16 cellular contexts compared by ENCODE assay signal in genomic region chr17:66583112-66583748, GRCh38.
DNase-seq lines count a peak whose midpoint lies in the region; ATAC-seq, FAIRE-seq and TF ChIP-seq lines count a peak whose summit lies in the region.
"Had no signal": no experiment of that assay in that cellular context is flagged by ENCODE, and none has a peak within 500 bp of the region (broad histone marks: within the 10 kb centered on the region; RNA-seq: fewer than 3 reads in every experiment).

No MANE protein-coding gene starts in this region.

- H3K4me3 ChIP-seq in BLaER1 treated with 17β-estradiol and CSF1 and Interleukin-3, amounts not matched to agents 10 nM and 100 nM = no peak overlapping the region
- H3K4me3 ChIP-seq in kidney (ENCODE audit: low read length in 2 of 2) = no peak overlapping the region
- no peak overlapping the region for H3K4me3 ChIP-seq in brain microvascular endothelial cell (ENCODE audit: low read depth, low read length)
- H3K4me3 ChIP-seq: HAP-1, PC-9 had no signal

- peaks cover 3% of the 10 kb centered on the region for H3K36me3 Mint-ChIP-seq in osteocyte (ENCODE audit: unreplicated experiment)

- peaks cover 11 to 47% (median 20%) of the 10 kb centered on the region in 10 experiments for H3K4me1 ChIP-seq in BLaER1 treated with 17β-estradiol and CSF1 and Interleukin-3, amounts not matched to agents 10 nM and 100 nM
- peaks cover 42 to 52% of the 10 kb centered on the region in 2 donors for H3K4me1 ChIP-seq in kidney (ENCODE audit: control insufficient read depth in 1 of 2, insufficient read depth in 1 of 2, low read depth in 1 of 2, low read length in 2 of 2)
- H3K4me1 ChIP-seq: HAP-1 had no signal

- H3K4me1 Mint-ChIP-seq in osteocyte (ENCODE audit: unreplicated experiment) = peaks cover 64% of the 10 kb centered on the region

- in situ Hi-C loops in brain microvascular endothelial cell (cut with HindIII; ENCODE audit: low pct_ligation_motif_present, low sequenced_read_pairs) = no loop called here

- H3K27ac ChIP-seq in BLaER1 treated with 17β-estradiol and CSF1 and Interleukin-3, amounts not matched to agents 10 nM and 100 nM = no peak overlapping the region
- H3K27ac ChIP-seq in kidney (ENCODE audit: low read depth in 2 of 2, low read length in 2 of 2) = no peak overlapping the region
- H3K27ac ChIP-seq in brain microvascular endothelial cell = no peak overlapping the region
- H3K27ac ChIP-seq: PC-9 had no signal

- H3K4me3 Mint-ChIP-seq in osteocyte (ENCODE audit: unreplicated experiment) = no peak overlapping the region

- peaks cover 0 to 40% (median 0%) of the 10 kb centered on the region in 11 experiments; a peak in 5 of 22 replicates for H3K36me3 ChIP-seq in BLaER1 treated with 17β-estradiol and CSF1 and Interleukin-3, amounts not matched to agents 10 nM and 100 nM
- H3K36me3 ChIP-seq in kidney (ENCODE audit: control insufficient read depth in 1 of 2, insufficient read depth in 2 of 2, low read length in 2 of 2) = no peaks in the 10 kb centered on the region
- H3K36me3 ChIP-seq in brain microvascular endothelial cell (replicated peaks) = no peaks in the 10 kb centered on the region
- H3K36me3 ChIP-seq: HAP-1 had no signal

- H3K27me3 ChIP-seq in BLaER1 treated with 17β-estradiol and CSF1 and Interleukin-3, amounts not matched to agents 10 nM and 100 nM = no peaks in the 10 kb centered on the region
- no peaks in the 10 kb centered on the region for H3K27me3 ChIP-seq in brain microvascular endothelial cell (replicated peaks)

- peak; percentile 19 for DNase-seq in DMS53 treated with DMSO at 0.1 percent for 48 hours (lab: John Stamatoyannopoulos, UW; ENCODE audit: unreplicated experiment)
- no peak for DNase-seq in kidney
- DNase-seq in osteocyte (ENCODE audit: extremely low spot score, unreplicated experiment) = no peak
- DNase-seq in brain microvascular endothelial cell = no peak
- DNase-seq in AML-193 (lab: John Stamatoyannopoulos, UW) = no peak
- no peak for DNase-seq in HEK293T (ENCODE audit: extremely low spot score)
- DNase-seq: DMS153, NCI-H1105 treated with DMSO at 0.1 percent for 48 hours, NCI-H1694 treated with DMSO at 0.1 percent for 48 hours, NCI-H2107, NCI-H2227 treated with DMSO at 0.1 percent for 48 hours, NCI-H524, PC-9 had no signal

- no peak for ATAC-seq in activated CD4-positive, CD25-positive, alpha-beta regulatory T cell treated with anti-CD3 and anti-CD28 coated beads, Interleukin-2, amount 50 U/mL, for 24 hours

- peak overlapping the region in 6 of 11 experiments; percentile 9 to 50 (median 34); a peak in 10 of 22 replicates for H3K4me2 ChIP-seq in BLaER1 treated with 17β-estradiol and CSF1 and Interleukin-3, amounts not matched to agents 10 nM and 100 nM
- H3K4me2 ChIP-seq: PC-9 had no signal

- POLR2A ChIA-PET in HEK293T (lab: Yijun Ruan, JAX) = no interaction called here

- H4K20me1 ChIP-seq in BLaER1 treated with 17β-estradiol and CSF1 and Interleukin-3, amounts not matched to agents 10 nM and 100 nM = peaks cover 0 to 89% (median 0%) of the 10 kb centered on the region in 11 experiments; a peak in 4 of 22 replicates

- peaks cover 7 to 18% (median 12%) of the 10 kb centered on the region in 11 experiments; a peak in 17 of 22 replicates for H3K9me3 ChIP-seq in BLaER1 treated with 17β-estradiol and CSF1 and Interleukin-3, amounts not matched to agents 10 nM and 100 nM (replicated peaks in 1 of 11)
- H3K9me3 ChIP-seq in kidney (ENCODE audit: control insufficient read depth in 1 of 2, low read length in 2 of 2) = no peaks in the 10 kb centered on the region
- H3K9me3 ChIP-seq: HAP-1 had no signal

- intact Hi-C loops in kidney (cut with DNase I) = no loop called here

- H3K27me3 Mint-ChIP-seq in osteocyte (ENCODE audit: unreplicated experiment) = no peaks in the 10 kb centered on the region

- CTCF ChIA-PET in HEK293T (lab: Yijun Ruan, JAX) = no interaction called here

- TF ChIP-seq CTCF in kidney (IDR thresholded peaks at IDR 0.05; ENCODE audit: borderline replicate concordance, extremely low read depth, insufficient read depth) = no peak
- TF ChIP-seq CTCF in osteocyte (IDR thresholded peaks at IDR 0.05) = no peak
- TF ChIP-seq CTCF in brain microvascular endothelial cell (IDR thresholded peaks at IDR 0.05; ENCODE audit: low read depth, low read length, missing control alignments) = no peak

- FAIRE-seq in kidney (lab: Jason Lieb, UNC) = peak; percentile 68

- H3K9me3 Mint-ChIP-seq in osteocyte (ENCODE audit: unreplicated experiment) = peaks cover 4% of the 10 kb centered on the region

- H3K9ac ChIP-seq in BLaER1 treated with 17β-estradiol and CSF1 and Interleukin-3, amounts not matched to agents 10 nM and 100 nM = no peak overlapping the region
- peak overlapping the region in 1 of 2 donors; percentile 24 for H3K9ac ChIP-seq in kidney (ENCODE audit: low read length in 2 of 2)

- peak overlapping the region; percentile 54 for H3K27ac Mint-ChIP-seq in osteocyte (ENCODE audit: unreplicated experiment)

TF ChIP-seq in HEK293T, 16 proteins besides CTCF, POLR2A, EP300 and RAD21:
- TF ChIP-seq ZNF384 (IDR thresholded peaks at IDR 0.05) = no peak
- no peak for TF ChIP-seq FOXA1 (IDR thresholded peaks at IDR 0.05)
- no peak for TF ChIP-seq L3MBTL2 (conservative IDR thresholded peaks at IDR 0.05)
- TF ChIP-seq NFRKB (IDR thresholded peaks at IDR 0.05) = no peak
- TF ChIP-seq BHLHE40 (IDR thresholded peaks at IDR 0.05; ENCODE audit: borderline replicate concordance) = no peak
- no peak for TF ChIP-seq SUZ12 (IDR thresholded peaks at IDR 0.05)
- TF ChIP-seq SP1 (IDR thresholded peaks at IDR 0.05) = no peak
- TF ChIP-seq LEF1 (IDR thresholded peaks at IDR 0.05; ENCODE audit: borderline replicate concordance) = no peak
- TF ChIP-seq TARDBP (IDR thresholded peaks at IDR 0.05) = no peak
- no peak for TF ChIP-seq PKNOX1 (IDR thresholded peaks at IDR 0.05)
- no peak for TF ChIP-seq ARNT (IDR thresholded peaks at IDR 0.05)
- TF ChIP-seq FOXK2 (IDR thresholded peaks at IDR 0.05) = no peak
- TF ChIP-seq HDGF (IDR thresholded peaks at IDR 0.05; ENCODE audit: borderline replicate concordance) = no peak
- no peak for TF ChIP-seq FOXM1 (IDR thresholded peaks at IDR 0.05; ENCODE audit: borderline replicate concordance)
- TF ChIP-seq ELF4 (IDR thresholded peaks at IDR 0.05) = no peak
- no peak for TF ChIP-seq CTBP1 (IDR thresholded peaks at IDR 0.05; ENCODE audit: borderline replicate concordance)
